ENCODE assay signal across 18 cellular contexts in the genomic region with DNA sequence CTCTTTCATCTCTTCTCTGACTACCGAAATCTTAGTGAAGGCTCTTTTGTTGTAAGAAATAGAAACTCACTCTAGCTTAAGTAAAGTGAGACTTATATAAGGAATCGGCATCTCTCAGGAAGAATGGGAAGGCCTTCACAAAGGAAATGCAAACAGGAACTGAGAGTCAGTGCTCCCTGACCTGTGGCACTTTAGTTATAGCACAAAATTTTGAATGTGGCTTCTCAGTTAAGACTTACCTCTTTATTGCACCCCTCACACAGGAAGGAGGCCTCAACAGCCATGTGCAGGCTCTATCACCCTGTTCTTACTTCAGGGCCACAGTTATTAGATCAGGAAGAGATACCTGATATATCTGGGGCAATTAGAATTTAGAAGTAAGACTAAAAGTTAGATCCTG.
DNase-seq lines count a peak whose midpoint lies in the region; ATAC-seq and TF ChIP-seq lines count a peak whose summit lies in the region.
"Had no signal": no experiment of that assay in that cellular context is flagged by ENCODE, and none has a peak within 500 bp of the region (broad histone marks: within the 10 kb centered on the region; RNA-seq: fewer than 3 reads in every experiment).

No MANE protein-coding gene starts in this region.

- no peak overlapping the region for H3K4me3 Mint-ChIP-seq in endodermal cell
- H3K4me3 Mint-ChIP-seq: CD8-positive, alpha-beta memory T cell had no signal

- peaks cover 7% of the 10 kb centered on the region for H3K4me1 ChIP-seq in hepatocyte (ENCODE audit: insufficient read depth)
- no peaks in the 10 kb centered on the region for H3K4me1 ChIP-seq in endodermal cell (ENCODE audit: control insufficient read depth, insufficient read depth, low read length)

- no peaks in the 10 kb centered on the region for H3K4me1 Mint-ChIP-seq in endodermal cell
- H3K4me1 Mint-ChIP-seq: CD8-positive, alpha-beta memory T cell had no signal

- peaks cover 4% of the 10 kb centered on the region for H3K27me3 Mint-ChIP-seq in endodermal cell (ENCODE audit: insufficient read depth)

- WGBS in hepatocyte (ENCODE audit: low lambda C conversion rate, missing lambda C conversion rate): 93% methylated on average over 2 of the region's 2 CpGs
- 88 to 100% methylated on average over 1 to 2 of the region's 2 CpGs for WGBS in endodermal cell (ENCODE audit: insufficient coverage in 1 of 2, insufficient read length in 1 of 2), 2 experiments

- peak; percentile 22 for DNase-seq in Ammon's horn (ENCODE audit: low spot score)
- no peak for DNase-seq in activated CD8-positive, alpha-beta memory T cell treated with anti-CD3 and anti-CD28 coated beads, Interleukin-2, amount 50 U/mL, for 48 hours
- DNase-seq in HuH-7.5 (ENCODE audit: low spot score): no peak
- no peak for DNase-seq in hepatocyte (ENCODE audit: low spot score)
- DNase-seq in endodermal cell: no peak
- DNase-seq: CD8-positive, alpha-beta memory T cell; kidney; mucosa of descending colon; NCI-H1694; NCI-H524; nucleus accumbens; stimulated activated CD4-positive, alpha-beta T cell treated with anti-CD3 and anti-CD28 coated beads, Interleukin-4, amount 100 ng/mL, for 4 hours; WERI-Rb-1 had no signal

- H3K79me2 ChIP-seq in hepatocyte: no peaks in the 10 kb centered on the region

- TF ChIP-seq CTCF in hepatocyte (IDR thresholded peaks at IDR 0.05; ENCODE audit: poor library complexity) (no peak), endodermal cell (conservative IDR thresholded peaks at IDR 0.05) (no peak)

- H3K9me3 ChIP-seq in hepatocyte (ENCODE audit: low read depth): no peaks in the 10 kb centered on the region
- no peaks in the 10 kb centered on the region for H3K9me3 ChIP-seq in endodermal cell (ENCODE audit: control insufficient read depth, low read length)
- H3K9me3 ChIP-seq: mucosa of descending colon, tibial nerve had no signal

- H2AFZ ChIP-seq in hepatocyte: no peak overlapping the region

- H3K9me3 Mint-ChIP-seq in endodermal cell: no peaks in the 10 kb centered on the region
- H3K9me3 Mint-ChIP-seq: CD8-positive, alpha-beta memory T cell had no signal

- H3K27me3 ChIP-seq in hepatocyte: no peaks in the 10 kb centered on the region
- no peaks in the 10 kb centered on the region for H3K27me3 ChIP-seq in endodermal cell (ENCODE audit: control insufficient read depth, insufficient read depth, low read length, poor library complexity, severe bottlenecking)
- H3K27me3 ChIP-seq: tibial nerve had no signal

- H3K36me3 Mint-ChIP-seq in endodermal cell (ENCODE audit: low read depth): no peaks in the 10 kb centered on the region
- H3K36me3 Mint-ChIP-seq: CD8-positive, alpha-beta memory T cell had no signal

- ATAC-seq in GM18861 (IDR thresholded peaks at IDR 0.05; ENCODE audit: unreplicated experiment): peak; percentile 64
- peak; percentile 77 for ATAC-seq in GM21576 (IDR thresholded peaks at IDR 0.05; ENCODE audit: unreplicated experiment)
- peak; percentile 60 for ATAC-seq in HG03139 (IDR thresholded peaks at IDR 0.05; ENCODE audit: unreplicated experiment)
- ATAC-seq: mucosa of descending colon had no signal

- H3K27ac ChIP-seq in hepatocyte (no peak overlapping the region), endodermal cell (ENCODE audit: low read depth, low read length) (no peak overlapping the region)
- H3K27ac ChIP-seq: RWPE1, tibial nerve, WERI-Rb-1 had no signal

- H3K36me3 ChIP-seq in hepatocyte (replicated peaks; ENCODE audit: insufficient read depth, low read depth) (no peaks in the 10 kb centered on the region), endodermal cell (ENCODE audit: control insufficient read depth, insufficient read depth, low read length) (no peaks in the 10 kb centered on the region)
- H3K36me3 ChIP-seq: tibial nerve, WERI-Rb-1 had no signal

- H3K9ac ChIP-seq in endodermal cell (ENCODE audit: extremely low read depth, low read length, poor library complexity, severe bottlenecking): no peak overlapping the region

- H3K9me2 ChIP-seq in hepatocyte (replicated peaks; ENCODE audit: insufficient read depth): no peaks in the 10 kb centered on the region

- no peak overlapping the region for H3K27ac Mint-ChIP-seq in endodermal cell

- H3K4me2 ChIP-seq in hepatocyte: no peak overlapping the region

- H4K20me1 ChIP-seq in hepatocyte (ENCODE audit: insufficient read depth, poor library complexity, severe bottlenecking): no peaks in the 10 kb centered on the region

- H3K4me3 ChIP-seq in hepatocyte: no peak overlapping the region
- no peak overlapping the region for H3K4me3 ChIP-seq in endodermal cell (ENCODE audit: low read length)
- H3K4me3 ChIP-seq: mucosa of descending colon, tibial nerve had no signal
